ENCODE assay signal across 24 cellular contexts in the genomic region with DNA sequence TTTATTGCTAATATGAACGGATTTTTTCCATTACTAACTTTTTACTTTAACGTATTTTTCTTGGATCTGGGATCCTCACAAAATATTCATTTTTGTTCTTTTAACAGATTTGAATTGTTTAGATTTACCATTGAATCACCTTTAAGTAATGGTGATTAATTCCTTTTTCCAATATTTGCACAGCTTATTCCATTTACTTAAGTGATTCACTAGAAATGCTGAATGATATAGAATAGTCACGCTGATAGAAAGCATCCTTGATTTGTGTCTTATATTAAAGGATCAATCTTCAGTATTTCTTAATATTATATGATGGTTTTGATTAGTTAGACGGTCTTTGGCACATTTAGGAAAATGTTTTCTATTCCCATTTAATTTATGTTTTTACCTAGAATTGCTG.
DNase-seq lines count a peak whose midpoint lies in the region; FAIRE-seq and TF ChIP-seq lines count a peak whose summit lies in the region.
"Had no signal": no experiment of that assay in that cellular context is flagged by ENCODE, and none has a peak within 500 bp of the region (broad histone marks: within the 10 kb centered on the region; RNA-seq: fewer than 3 reads in every experiment).

No MANE protein-coding gene starts in this region.

- no peak for TF ChIP-seq CTCF in bronchial epithelial cell (IDR thresholded peaks at IDR 0.05; ENCODE audit: insufficient read depth, low read length, severe bottlenecking)

- H3K27me3 ChIP-seq in bronchial epithelial cell (ENCODE audit: control insufficient read depth, insufficient read depth, low read length) (no peaks in the 10 kb centered on the region), small intestine (ENCODE audit: control insufficient read depth in 2 of 2, insufficient read depth in 2 of 2, low read length in 2 of 2) (no peaks in the 10 kb centered on the region)
- H3K27me3 ChIP-seq: BE2C, BLaER1 had no signal

- 78 to 90% (median 86%) methylated on average over 4 of the region's 4 CpGs for WGBS in small intestine, 3 donors

- H3K4me1 ChIP-seq in small intestine (ENCODE audit: control insufficient read depth in 2 of 2, insufficient read depth in 1 of 2, low read depth in 1 of 2, low read length in 1 of 2): no peaks in the 10 kb centered on the region
- H3K4me1 ChIP-seq: BE2C, BLaER1 had no signal

- H3K36me3 ChIP-seq in bronchial epithelial cell (ENCODE audit: control insufficient read depth, insufficient read depth, low read length) (no peaks in the 10 kb centered on the region), small intestine (ENCODE audit: control insufficient read depth in 2 of 2, insufficient read depth in 2 of 2, low read length in 2 of 2) (no peaks in the 10 kb centered on the region)
- H3K36me3 ChIP-seq: BE2C, BLaER1 had no signal

- DNase-seq in bronchial epithelial cell (ENCODE audit: low read depth): peak; percentile 22
- DNase-seq in small intestine: no peak
- DNase-seq in glomerular visceral epithelial cell (ENCODE audit: extremely low spot score): no peak
- DNase-seq in SK-N-DZ (ENCODE audit: low spot score): no peak
- DNase-seq: ACHN; BE2C; C1 segment of cervical spinal cord; CD4-positive, alpha-beta memory T cell; CD4-positive, CD25-positive, alpha-beta regulatory T cell; CD8-positive, alpha-beta memory T cell; COR-L47; DMS 273 treated with DMSO at 0.1 percent for 48 hours; DMS153; DMS53; DMS79; DND-41; EL; GDM1 had no signal

- no peak overlapping the region for H3K4me3 ChIP-seq in bronchial epithelial cell (ENCODE audit: low read depth, low read length)
- H3K4me3 ChIP-seq in small intestine (ENCODE audit: low read depth in 1 of 2, low read length in 2 of 2): no peak overlapping the region
- H3K4me3 ChIP-seq: BLaER1, GM12878 had no signal

- FAIRE-seq in A204.1 (lab: Jason Lieb, UNC): peak; percentile 61
- no peak for FAIRE-seq in bronchial epithelial cell (lab: Jason Lieb, UNC)
- FAIRE-seq in small intestine (lab: Jason Lieb, UNC): peak; percentile 10
- FAIRE-seq: GM12878, GM12892, GM18507 had no signal

- no peaks in the 10 kb centered on the region for H3K9me3 ChIP-seq in small intestine (ENCODE audit: control insufficient read depth, low read depth)
- H3K9me3 ChIP-seq: BE2C, BLaER1 had no signal

- no peak overlapping the region for H3K27ac ChIP-seq in small intestine (ENCODE audit: low read depth in 1 of 2, low read length in 1 of 2)
- H3K27ac ChIP-seq: 22Rv1, BLaER1 had no signal
